In the genomic region with DNA sequence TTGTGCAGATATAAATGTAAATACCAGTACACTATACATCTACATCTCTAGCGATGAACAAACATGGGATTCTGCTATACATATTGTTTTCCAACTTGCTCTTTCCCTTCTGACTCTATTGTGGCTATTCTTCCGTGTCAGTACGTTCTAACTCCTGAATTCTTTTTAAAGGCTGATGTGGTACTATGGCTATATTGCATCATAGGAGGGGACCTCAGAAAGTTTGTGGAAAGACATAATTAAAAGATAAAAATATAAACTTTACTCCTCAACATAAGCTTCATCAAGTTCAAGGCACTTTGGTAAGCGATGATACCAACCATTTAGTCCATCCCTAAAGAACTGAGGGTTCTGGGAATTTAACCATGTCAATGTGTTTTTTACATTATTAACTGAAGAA, we compare ENCODE assay signal across 16 cellular contexts.
A peak's percentile ranks its signal among the peaks of the same experiment; 100 is the strongest.
DNase-seq lines count a peak whose midpoint lies in the region; ATAC-seq and TF ChIP-seq lines count a peak whose summit lies in the region.
"Had no signal": no experiment of that assay in that cellular context is flagged by ENCODE, and none has a peak within 500 bp of the region (broad histone marks: within the 10 kb centered on the region; RNA-seq: fewer than 3 reads in every experiment).

No MANE protein-coding gene starts in this region.

- H3K9ac ChIP-seq in mammary epithelial cell (ENCODE audit: insufficient read depth, low read length): no peak overlapping the region

- H3K27ac Mint-ChIP-seq in MCF 10A (ENCODE audit: low read depth, unreplicated experiment): peak overlapping the region; percentile 90
- H3K27ac Mint-ChIP-seq in chondrocyte (ENCODE audit: unreplicated experiment): peak overlapping the region; percentile 34
- H3K27ac Mint-ChIP-seq in activated T-helper 1 cell treated with anti-CD3 and anti-CD28 coated beads, Interleukin-12 subunit alpha, Interleukin-12 subunit beta, Interleukin-2, Interleukin-4 antibody, amounts not matched to agents 30 ng/mL and 10 ng/mL and 1 ng/mL, durations not matched to agents 14 hours and 24 hours and 36 hours: no peak overlapping the region
- H3K27ac Mint-ChIP-seq: B cell; CD4-positive, alpha-beta T cell; IgD-negative memory B cell had no signal

- no peaks in the 10 kb centered on the region for H4K20me1 ChIP-seq in mammary epithelial cell (ENCODE audit: insufficient read depth, low read length)
- peaks cover 5% of the 10 kb centered on the region for H4K20me1 ChIP-seq in osteoblast (ENCODE audit: insufficient read depth, low read length)

- no peaks in the 10 kb centered on the region for H3K27me3 ChIP-seq in mammary epithelial cell (ENCODE audit: insufficient read depth, low read length)
- H3K27me3 ChIP-seq in osteoblast (ENCODE audit: insufficient read depth, low read length): no peaks in the 10 kb centered on the region

- no peak for DNase-seq in MCF 10A (ENCODE audit: unreplicated experiment)
- DNase-seq in mammary epithelial cell: no peak
- DNase-seq in chondrocyte (ENCODE audit: low spot score): no peak
- DNase-seq in osteoblast (ENCODE audit: insufficient read length, low spot score, missing footprints): no peak
- DNase-seq in activated T-helper 1 cell treated with anti-CD3 and anti-CD28 coated beads, Interleukin-12 subunit alpha, Interleukin-12 subunit beta, Interleukin-2, Interleukin-4 antibody, amounts not matched to agents 30 ng/mL and 10 ng/mL and 1 ng/mL, durations not matched to agents 14 hours and 24 hours and 36 hours (ENCODE audit: low spot score): no peak
- no peak for DNase-seq in stimulated activated CD4-positive, alpha-beta T cell treated with anti-CD3 and anti-CD28 coated beads, Interleukin-4, amount 100 ng/mL, for 1 hour
- no peak for DNase-seq in left colon
- DNase-seq: 8988T; ACHN; Calu3; CD4-positive, alpha-beta T cell; DMS 273 treated with DMSO at 0.1 percent for 48 hours; GOT3; H9 had no signal

- 94% methylated on average over 4 of the region's 4 CpGs for WGBS in mammary epithelial cell (ENCODE audit: low coverage, missing lambda C conversion rate)

- H3K4me3 ChIP-seq in mammary epithelial cell (replicated peaks in 1 of 3; ENCODE audit: insufficient read depth in 1 of 3, low read depth in 2 of 3, low read length in 3 of 3): no peak overlapping the region
- no peak overlapping the region for H3K4me3 ChIP-seq in osteoblast (ENCODE audit: insufficient read depth, low read length)

- no peak overlapping the region for H3K4me2 ChIP-seq in mammary epithelial cell (ENCODE audit: insufficient read depth, low read depth, low read length)
- H3K4me2 ChIP-seq in osteoblast (ENCODE audit: insufficient read depth, low read length): peak overlapping the region; percentile 47

- CTCF ChIA-PET in MCF 10A (lab: Yijun Ruan, JAX) (interaction anchor here (0.7 kb wide), 1 partner anchor 629 kb away, joined by 5 read pairs; no protein-coding TSS in a partner anchor), mammary epithelial cell (lab: Charles Lee; ENCODE audit: low non-redundant PET) (no interaction called here)

- H3K9me3 ChIP-seq in mammary epithelial cell (replicated peaks; ENCODE audit: insufficient read depth, low read length) (no peaks in the 10 kb centered on the region), osteoblast (ENCODE audit: low read depth, low read length) (no peaks in the 10 kb centered on the region)

- H3K4me3 Mint-ChIP-seq in MCF 10A (ENCODE audit: unreplicated experiment) (no peak overlapping the region), chondrocyte (ENCODE audit: unreplicated experiment) (no peak overlapping the region)
- H3K4me3 Mint-ChIP-seq in activated T-helper 1 cell treated with anti-CD3 and anti-CD28 coated beads, Interleukin-12 subunit alpha, Interleukin-12 subunit beta, Interleukin-2, Interleukin-4 antibody, amounts not matched to agents 30 ng/mL and 10 ng/mL and 1 ng/mL, durations not matched to agents 14 hours and 24 hours and 36 hours: no peak overlapping the region
- H3K4me3 Mint-ChIP-seq: B cell; CD4-positive, alpha-beta T cell; H9; IgD-negative memory B cell had no signal

- H3K79me2 ChIP-seq in mammary epithelial cell (ENCODE audit: insufficient read depth, low read length) (peaks cover 60% of the 10 kb centered on the region), osteoblast (ENCODE audit: insufficient read depth, low read length) (peaks cover 12% of the 10 kb centered on the region)

- no peak for ATAC-seq in left colon

- dilution Hi-C loops in mammary epithelial cell (cut with HindIII; ENCODE audit: low sequenced_read_pairs): loop anchor here (5.0 kb wide), 1 partner anchor 74 kb away; the partner anchor contains the start of gene LDLRAD3

- no peaks in the 10 kb centered on the region for H3K9me3 Mint-ChIP-seq in MCF 10A (ENCODE audit: unreplicated experiment)
- peaks cover 4% of the 10 kb centered on the region for H3K9me3 Mint-ChIP-seq in chondrocyte (ENCODE audit: low read depth)
- no peaks in the 10 kb centered on the region for H3K9me3 Mint-ChIP-seq in activated T-helper 1 cell treated with anti-CD3 and anti-CD28 coated beads, Interleukin-12 subunit alpha, Interleukin-12 subunit beta, Interleukin-2, Interleukin-4 antibody, amounts not matched to agents 30 ng/mL and 10 ng/mL and 1 ng/mL, durations not matched to agents 14 hours and 24 hours and 36 hours
- H3K9me3 Mint-ChIP-seq: CD4-positive, alpha-beta T cell; H9 had no signal

- in situ Hi-C loops in mammary epithelial cell (cut with MboI; ENCODE audit: low sequenced_read_pairs in 2 of 2): no loop called here

- POLR2A ChIA-PET in MCF 10A (lab: Yijun Ruan, JAX): interaction anchor here (0.6 kb wide), 1 partner anchor 23 kb away, joined by 5 read pairs; no protein-coding TSS in a partner anchor

- H3K4me1 ChIP-seq in mammary epithelial cell (ENCODE audit: insufficient read depth, low read length) (peaks cover 53% of the 10 kb centered on the region), osteoblast (ENCODE audit: insufficient read depth, low read length) (peaks cover 23% of the 10 kb centered on the region)

- H3K27ac ChIP-seq in mammary epithelial cell (ENCODE audit: insufficient read depth, low read depth, low read length) (no peak overlapping the region), osteoblast (ENCODE audit: low read depth, low read length) (no peak overlapping the region)

- intact Hi-C loops in MCF 10A (cut with micrococcal nuclease) (no loop called here), mammary epithelial cell (cut with micrococcal nuclease) (no loop called here), left colon (cut with DNase I, micrococcal nuclease) (no loop called here)
- intact Hi-C loops in activated T-helper 1 cell treated with anti-CD3 and anti-CD28 coated beads, Interleukin-12 subunit alpha, Interleukin-12 subunit beta, Interleukin-2, Interleukin-4 antibody, amounts not matched to agents 30 ng/mL and 10 ng/mL and 1 ng/mL, durations not matched to agents 14 hours and 24 hours and 36 hours (cut with micrococcal nuclease): no loop called here

- peaks cover 69% of the 10 kb centered on the region for H3K4me1 Mint-ChIP-seq in MCF 10A (ENCODE audit: insufficient read depth, unreplicated experiment)
- H3K4me1 Mint-ChIP-seq in chondrocyte (ENCODE audit: low read depth): peaks cover 29% of the 10 kb centered on the region
- H3K4me1 Mint-ChIP-seq in activated T-helper 1 cell treated with anti-CD3 and anti-CD28 coated beads, Interleukin-12 subunit alpha, Interleukin-12 subunit beta, Interleukin-2, Interleukin-4 antibody, amounts not matched to agents 30 ng/mL and 10 ng/mL and 1 ng/mL, durations not matched to agents 14 hours and 24 hours and 36 hours (ENCODE audit: low read depth): no peaks in the 10 kb centered on the region
- H3K4me1 Mint-ChIP-seq: B cell, IgD-negative memory B cell had no signal

- TF ChIP-seq CTCF in MCF 10A (IDR thresholded peaks at IDR 0.05; ENCODE audit: unreplicated experiment) (no peak), mammary epithelial cell (conservative IDR thresholded peaks at IDR 0.05 in 1 of 2, IDR thresholded peaks at IDR 0.05 in 1 of 2; ENCODE audit: extremely low read depth in 1 of 2, insufficient read depth in 1 of 2, low read depth in 1 of 2, low read length in 2 of 2) (no peak), chondrocyte (IDR thresholded peaks at IDR 0.05) (no peak), osteoblast (IDR thresholded peaks at IDR 0.05; ENCODE audit: extremely low read depth, low read depth, low read length) (no peak)

- H3K27me3 Mint-ChIP-seq in MCF 10A (ENCODE audit: insufficient read depth, unreplicated experiment): no peaks in the 10 kb centered on the region
- H3K27me3 Mint-ChIP-seq in chondrocyte (ENCODE audit: low read depth): no peaks in the 10 kb centered on the region
- H3K27me3 Mint-ChIP-seq in activated T-helper 1 cell treated with anti-CD3 and anti-CD28 coated beads, Interleukin-12 subunit alpha, Interleukin-12 subunit beta, Interleukin-2, Interleukin-4 antibody, amounts not matched to agents 30 ng/mL and 10 ng/mL and 1 ng/mL, durations not matched to agents 14 hours and 24 hours and 36 hours (ENCODE audit: insufficient read depth): peaks cover 3% of the 10 kb centered on the region

- no peak overlapping the region for H2AFZ ChIP-seq in mammary epithelial cell (ENCODE audit: low read depth, low read length)
- no peak overlapping the region for H2AFZ ChIP-seq in osteoblast (ENCODE audit: low read length)

- H3K36me3 ChIP-seq in mammary epithelial cell (ENCODE audit: insufficient read depth, low read length) (no peaks in the 10 kb centered on the region), osteoblast (ENCODE audit: insufficient read depth, low read length) (no peaks in the 10 kb centered on the region)

- H3K36me3 Mint-ChIP-seq in MCF 10A (ENCODE audit: insufficient read depth, unreplicated experiment) (peaks cover 27% of the 10 kb centered on the region), chondrocyte (ENCODE audit: low read depth) (peaks cover 2% of the 10 kb centered on the region)
- H3K36me3 Mint-ChIP-seq in activated T-helper 1 cell treated with anti-CD3 and anti-CD28 coated beads, Interleukin-12 subunit alpha, Interleukin-12 subunit beta, Interleukin-2, Interleukin-4 antibody, amounts not matched to agents 30 ng/mL and 10 ng/mL and 1 ng/mL, durations not matched to agents 14 hours and 24 hours and 36 hours (ENCODE audit: low read depth): no peaks in the 10 kb centered on the region

- BruUV-seq in MCF 10A (replicated peaks; lab: Mats Ljungman, UMichigan) (no TSS peak), mammary epithelial cell (replicated peaks; lab: Mats Ljungman, UMichigan) (no TSS peak)
